2 cellular contexts compared by ENCODE assay signal in the genomic region with DNA sequence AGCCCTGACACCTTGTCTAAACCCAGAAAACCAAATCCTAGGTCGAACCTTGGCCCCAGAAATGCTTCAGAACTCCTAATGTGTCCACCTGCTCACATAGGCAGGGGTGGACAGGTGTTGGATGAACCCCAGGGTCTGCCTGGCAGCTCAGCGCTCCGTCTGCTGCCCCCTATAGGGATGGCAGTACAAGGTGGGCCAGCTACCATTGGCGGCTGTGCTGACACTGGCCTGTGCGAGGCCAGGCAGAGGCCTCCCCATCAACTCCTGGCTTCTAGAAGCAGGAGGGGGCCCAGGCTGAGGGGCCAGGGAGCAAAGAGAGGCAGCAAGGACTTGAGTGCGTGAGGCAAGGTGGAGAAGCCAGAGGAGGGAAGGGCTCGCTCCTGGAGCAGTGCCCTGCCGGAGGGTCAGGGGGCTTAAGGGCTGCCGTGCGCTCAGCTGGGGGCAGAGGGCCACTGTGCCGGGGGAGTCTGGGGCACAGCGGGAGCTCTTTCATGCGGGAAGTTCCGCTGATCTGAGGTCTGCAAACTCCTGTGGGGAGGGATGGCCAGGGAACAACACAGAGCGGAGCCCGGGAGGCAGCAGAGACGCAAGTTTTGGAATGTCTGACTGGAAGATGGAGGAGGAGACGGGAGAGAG.
TF ChIP-seq lines count a peak whose summit lies in the region.

No MANE protein-coding gene starts in this region.

TF ChIP-seq in SK-N-SH, 30 proteins besides CTCF, POLR2A, EP300 and RAD21 (continued from another document):
- TF ChIP-seq YY1 (IDR thresholded peaks at IDR 0.05; ENCODE audit: low read depth): no peak
- no peak for TF ChIP-seq GABPA (IDR thresholded peaks at IDR 0.05; ENCODE audit: low read depth)
- TF ChIP-seq TAF1 (IDR thresholded peaks at IDR 0.05; ENCODE audit: borderline replicate concordance, low read depth, low read length): no peak
- no peak for TF ChIP-seq CHD2 (IDR thresholded peaks at IDR 0.05; ENCODE audit: low read length, partially characterized antibody)
- TF ChIP-seq MEF2A (IDR thresholded peaks at IDR 0.05; ENCODE audit: borderline replicate concordance, low read depth): no peak
- no peak for TF ChIP-seq NFIC (IDR thresholded peaks at IDR 0.05; ENCODE audit: borderline replicate concordance)
- no peak for TF ChIP-seq GATA2 (CRISPR knock-in tag; IDR thresholded peaks at IDR 0.05)
- no peak for TF ChIP-seq JUND (IDR thresholded peaks at IDR 0.05)

TF ChIP-seq in SK-N-SH treated with all-trans-retinoic acid at 6 μM for 48 hours, 23 proteins besides CTCF, POLR2A, EP300 and RAD21 (continued from another document):
- TF ChIP-seq, protein P1, sequence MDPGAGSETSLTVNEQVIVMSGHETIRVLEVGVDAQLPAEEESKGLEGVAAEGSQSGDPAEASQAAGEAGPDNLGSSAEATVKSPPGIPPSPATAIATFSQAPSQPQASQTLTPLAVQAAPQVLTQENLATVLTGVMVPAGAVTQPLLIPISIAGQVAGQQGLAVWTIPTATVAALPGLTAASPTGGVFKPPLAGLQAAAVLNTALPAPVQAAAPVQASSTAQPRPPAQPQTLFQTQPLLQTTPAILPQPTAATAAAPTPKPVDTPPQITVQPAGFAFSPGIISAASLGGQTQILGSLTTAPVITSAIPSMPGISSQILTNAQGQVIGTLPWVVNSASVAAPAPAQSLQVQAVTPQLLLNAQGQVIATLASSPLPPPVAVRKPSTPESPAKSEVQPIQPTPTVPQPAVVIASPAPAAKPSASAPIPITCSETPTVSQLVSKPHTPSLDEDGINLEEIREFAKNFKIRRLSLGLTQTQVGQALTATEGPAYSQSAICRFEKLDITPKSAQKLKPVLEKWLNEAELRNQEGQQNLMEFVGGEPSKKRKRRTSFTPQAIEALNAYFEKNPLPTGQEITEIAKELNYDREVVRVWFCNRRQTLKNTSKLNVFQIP (CRISPR knock-in tag; IDR thresholded peaks at IDR 0.05; ENCODE audit: borderline replicate concordance, low read depth): no peak
- TF ChIP-seq, protein P2, sequence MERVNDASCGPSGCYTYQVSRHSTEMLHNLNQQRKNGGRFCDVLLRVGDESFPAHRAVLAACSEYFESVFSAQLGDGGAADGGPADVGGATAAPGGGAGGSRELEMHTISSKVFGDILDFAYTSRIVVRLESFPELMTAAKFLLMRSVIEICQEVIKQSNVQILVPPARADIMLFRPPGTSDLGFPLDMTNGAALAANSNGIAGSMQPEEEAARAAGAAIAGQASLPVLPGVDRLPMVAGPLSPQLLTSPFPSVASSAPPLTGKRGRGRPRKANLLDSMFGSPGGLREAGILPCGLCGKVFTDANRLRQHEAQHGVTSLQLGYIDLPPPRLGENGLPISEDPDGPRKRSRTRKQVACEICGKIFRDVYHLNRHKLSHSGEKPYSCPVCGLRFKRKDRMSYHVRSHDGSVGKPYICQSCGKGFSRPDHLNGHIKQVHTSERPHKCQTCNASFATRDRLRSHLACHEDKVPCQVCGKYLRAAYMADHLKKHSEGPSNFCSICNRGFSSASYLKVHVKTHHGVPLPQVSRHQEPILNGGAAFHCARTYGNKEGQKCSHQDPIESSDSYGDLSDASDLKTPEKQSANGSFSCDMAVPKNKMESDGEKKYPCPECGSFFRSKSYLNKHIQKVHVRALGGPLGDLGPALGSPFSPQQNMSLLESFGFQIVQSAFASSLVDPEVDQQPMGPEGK (CRISPR knock-in tag; IDR thresholded peaks at IDR 0.05; ENCODE audit: borderline replicate concordance): no peak
- no peak for TF ChIP-seq ZFP30 (CRISPR knock-in tag; IDR thresholded peaks at IDR 0.05)
- TF ChIP-seq BACH2 (CRISPR knock-in tag; IDR thresholded peaks at IDR 0.05; ENCODE audit: borderline replicate concordance): no peak
- TF ChIP-seq, protein P3, sequence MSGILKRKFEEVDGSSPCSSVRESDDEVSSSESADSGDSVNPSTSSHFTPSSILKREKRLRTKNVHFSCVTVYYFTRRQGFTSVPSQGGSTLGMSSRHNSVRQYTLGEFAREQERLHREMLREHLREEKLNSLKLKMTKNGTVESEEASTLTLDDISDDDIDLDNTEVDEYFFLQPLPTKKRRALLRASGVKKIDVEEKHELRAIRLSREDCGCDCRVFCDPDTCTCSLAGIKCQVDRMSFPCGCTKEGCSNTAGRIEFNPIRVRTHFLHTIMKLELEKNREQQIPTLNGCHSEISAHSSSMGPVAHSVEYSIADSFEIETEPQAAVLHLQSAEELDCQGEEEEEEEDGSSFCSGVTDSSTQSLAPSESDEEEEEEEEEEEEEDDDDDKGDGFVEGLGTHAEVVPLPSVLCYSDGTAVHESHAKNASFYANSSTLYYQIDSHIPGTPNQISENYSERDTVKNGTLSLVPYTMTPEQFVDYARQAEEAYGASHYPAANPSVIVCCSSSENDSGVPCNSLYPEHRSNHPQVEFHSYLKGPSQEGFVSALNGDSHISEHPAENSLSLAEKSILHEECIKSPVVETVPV (CRISPR knock-in tag; IDR thresholded peaks at IDR 0.05): no peak
- TF ChIP-seq ZC3H10 (CRISPR knock-in tag; IDR thresholded peaks at IDR 0.05): no peak
- no peak for TF ChIP-seq ESRRG (CRISPR knock-in tag; IDR thresholded peaks at IDR 0.05)
